ENCODE assay signal across 23 cellular contexts in genomic region chr4:53527930-53528329, GRCh38.
DNase-seq lines count a peak whose midpoint lies in the region; ATAC-seq, FAIRE-seq and TF ChIP-seq lines count a peak whose summit lies in the region.
"Had no signal": no experiment of that assay in that cellular context is flagged by ENCODE, and none has a peak within 500 bp of the region (broad histone marks: within the 10 kb centered on the region; RNA-seq: fewer than 3 reads in every experiment).

No MANE protein-coding gene starts in this region.

- H3K4me2 ChIP-seq in HepG2 (ENCODE audit: low read depth, low read length) (no peak overlapping the region), IMR-90 (ENCODE audit: low read depth, low read length) (no peak overlapping the region), trophoblast cell (ENCODE audit: low read length) (no peak overlapping the region)
- H3K4me2 ChIP-seq: BLaER1 treated with 17β-estradiol and CSF1 and Interleukin-3, amounts not matched to agents 10 nM and 100 nM had no signal

- intact Hi-C loops in HepG2 (cut with micrococcal nuclease; ENCODE audit: unreplicated experiment) (no loop called here), right lobe of liver (cut with DNase I) (no loop called here), IMR-90 (cut with micrococcal nuclease) (no loop called here)

- H3K4me3 Mint-ChIP-seq in progenitor cell of endocrine pancreas (ENCODE audit: low read depth): no peak overlapping the region
- no peak overlapping the region for H3K4me3 Mint-ChIP-seq in activated T-cell treated with anti-CD3 and anti-CD28 coated beads, Interleukin-2, amount 50 U/mL, for 24 hours
- H3K4me3 Mint-ChIP-seq: B cell; CD4-positive, alpha-beta T cell; CD8-positive, alpha-beta T cell had no signal

- H3K4me1 Mint-ChIP-seq in progenitor cell of endocrine pancreas (ENCODE audit: low read depth): peaks cover 13% of the 10 kb centered on the region
- no peaks in the 10 kb centered on the region for H3K4me1 Mint-ChIP-seq in activated T-cell treated with anti-CD3 and anti-CD28 coated beads, Interleukin-2, amount 50 U/mL, for 24 hours (ENCODE audit: low read depth)
- H3K4me1 Mint-ChIP-seq: B cell had no signal

- H3K4ac ChIP-seq in IMR-90 (ENCODE audit: low read depth, low read length) (no peak overlapping the region), trophoblast cell (ENCODE audit: low read depth, low read length) (no peak overlapping the region)

- H3K9ac ChIP-seq in HepG2 (ENCODE audit: insufficient read depth, low read depth, low read length): no peak overlapping the region
- H3K9ac ChIP-seq in IMR-90 (ENCODE audit: low read depth, low read length): no peak overlapping the region
- H3K9ac ChIP-seq in trophoblast cell (ENCODE audit: low read length): no peak overlapping the region
- H3K9ac ChIP-seq: BLaER1 treated with 17β-estradiol and CSF1 and Interleukin-3, amounts not matched to agents 10 nM and 100 nM had no signal

- H3K9me1 ChIP-seq in IMR-90 (ENCODE audit: insufficient read depth, low read length): peaks cover 10% of the 10 kb centered on the region

- H3K27ac ChIP-seq in HepG2 (ENCODE audit: extremely low read length, insufficient read depth, low read length): no peak overlapping the region
- H3K27ac ChIP-seq in right lobe of liver: no peak overlapping the region
- H3K27ac ChIP-seq in IMR-90 (ENCODE audit: insufficient read depth, low read length): no peak overlapping the region
- H3K27ac ChIP-seq in trophoblast cell (ENCODE audit: low read depth, low read length): peak overlapping the region; percentile 76
- H3K27ac ChIP-seq: 22Rv1; BLaER1 treated with 17β-estradiol and CSF1 and Interleukin-3, amounts not matched to agents 10 nM and 100 nM; C4-2B had no signal

- no peak overlapping the region for H2AK9ac ChIP-seq in IMR-90 (replicated peaks; ENCODE audit: low read depth, low read length, poor library complexity)

- H3K18ac ChIP-seq in IMR-90 (ENCODE audit: low read depth, low read length) (no peak overlapping the region), trophoblast cell (ENCODE audit: low read length) (no peak overlapping the region)

- no peak for TF ChIP-seq CTCF in HepG2 (CRISPR knock-in tag; IDR thresholded peaks at IDR 0.05)
- TF ChIP-seq CTCF in right lobe of liver (IDR thresholded peaks at IDR 0.05): no peak
- no peak for TF ChIP-seq CTCF in IMR-90 (conservative IDR thresholded peaks at IDR 0.05; ENCODE audit: low read depth, low read length)
- no peak for TF ChIP-seq CTCF in progenitor cell of endocrine pancreas (IDR thresholded peaks at IDR 0.05; ENCODE audit: unreplicated experiment)

- WGBS in HepG2 (ENCODE audit: low lambda C conversion rate): 58% methylated on average over 4 of the region's 4 CpGs
- 54% methylated on average over 4 of the region's 4 CpGs for WGBS in right lobe of liver (ENCODE audit: insufficient coverage, low coverage, low lambda C conversion rate, missing lambda C conversion rate)
- WGBS in IMR-90 (ENCODE audit: extremely low coverage in 2 of 2, insufficient read length in 1 of 2), 2 experiments: 100% methylated on average over 2 of the region's 4 CpGs; no CpG with 5 or more reads in 1 of the 2 experiments
- WGBS in trophoblast cell (ENCODE audit: extremely low coverage, insufficient coverage, insufficient read length): no CpG with 5 or more reads among the region's 4 CpGs

- H4K12ac ChIP-seq in trophoblast cell (ENCODE audit: low read depth, low read length): no peak overlapping the region

- H3K4me1 ChIP-seq in HepG2 (ENCODE audit: insufficient read depth, low read length): no peaks in the 10 kb centered on the region
- H3K4me1 ChIP-seq in right lobe of liver: no peaks in the 10 kb centered on the region
- peaks cover 17% of the 10 kb centered on the region for H3K4me1 ChIP-seq in IMR-90 (ENCODE audit: control insufficient read depth, insufficient read depth, low read length)
- H3K4me1 ChIP-seq in trophoblast cell (ENCODE audit: control insufficient read depth in 1 of 2, insufficient read depth in 2 of 2, low read length in 2 of 2): peaks cover 14 to 28% of the 10 kb centered on the region in 2 experiments
- H3K4me1 ChIP-seq: BLaER1 treated with 17β-estradiol and CSF1 and Interleukin-3, amounts not matched to agents 10 nM and 100 nM had no signal

- ATAC-seq in HepG2 (no peak), right lobe of liver (no peak), IMR-90 (ENCODE audit: low read depth) (no peak), left lobe of liver (peak; percentile 38)
- ATAC-seq: CD8-positive, alpha-beta T cell had no signal

- H2BK120ac ChIP-seq in IMR-90 (ENCODE audit: low read depth, low read length): no peak overlapping the region
- H2BK120ac ChIP-seq in trophoblast cell (ENCODE audit: insufficient read depth, low read length, poor library complexity): no peak overlapping the region

- H3K36me3 ChIP-seq in HepG2 (replicated peaks in 1 of 2; ENCODE audit: control insufficient read depth in 1 of 2, insufficient read depth in 2 of 2, low read length in 2 of 2): no peaks in the 10 kb centered on the region
- no peaks in the 10 kb centered on the region for H3K36me3 ChIP-seq in right lobe of liver
- no peaks in the 10 kb centered on the region for H3K36me3 ChIP-seq in IMR-90 (ENCODE audit: control insufficient read depth, insufficient read depth, low read length)
- H3K36me3 ChIP-seq in trophoblast cell (ENCODE audit: control insufficient read depth in 1 of 2, insufficient read depth in 2 of 2, low read length in 2 of 2): no peaks in the 10 kb centered on the region
- H3K36me3 ChIP-seq: BLaER1 treated with 17β-estradiol and CSF1 and Interleukin-3, amounts not matched to agents 10 nM and 100 nM had no signal

- H4K20me1 ChIP-seq in HepG2 (ENCODE audit: insufficient read depth, low read length) (no peaks in the 10 kb centered on the region), IMR-90 (ENCODE audit: insufficient read depth, low read length) (no peaks in the 10 kb centered on the region)
- H4K20me1 ChIP-seq: BLaER1 treated with 17β-estradiol and CSF1 and Interleukin-3, amounts not matched to agents 10 nM and 100 nM had no signal

- TF ChIP-seq POLR2A in HepG2 (IDR thresholded peaks at IDR 0.05; ENCODE audit: insufficient read depth in 1 of 2, low read depth in 2 of 2, low read length in 2 of 2) (no peak), right lobe of liver (IDR thresholded peaks at IDR 0.05) (no peak), IMR-90 (IDR thresholded peaks at IDR 0.05; ENCODE audit: low read depth, low read length) (no peak)

- H3K4me3 ChIP-seq in HepG2 (replicated peaks in 1 of 3; ENCODE audit: insufficient read depth in 1 of 3, low read depth in 2 of 3, low read length in 3 of 3) (no peak overlapping the region), right lobe of liver (no peak overlapping the region), IMR-90 (ENCODE audit: insufficient read depth, low read depth, low read length) (no peak overlapping the region), trophoblast cell (ENCODE audit: low read depth, low read length) (no peak overlapping the region)
- H3K4me3 ChIP-seq: BLaER1 treated with 17β-estradiol and CSF1 and Interleukin-3, amounts not matched to agents 10 nM and 100 nM had no signal

- no peaks in the 10 kb centered on the region for H3K79me1 ChIP-seq in IMR-90 (ENCODE audit: low read depth in 1 of 2, low read length in 2 of 2)
- peaks cover 9% of the 10 kb centered on the region for H3K79me1 ChIP-seq in trophoblast cell (ENCODE audit: low read length)

- H3K79me2 ChIP-seq in HepG2 (ENCODE audit: insufficient read depth, low read length) (no peaks in the 10 kb centered on the region), trophoblast cell (ENCODE audit: control insufficient read depth, insufficient read depth, low read length, poor library complexity) (peaks cover 3% of the 10 kb centered on the region)

- no peak for DNase-seq in HepG2 (ENCODE audit: low spot score)
- no peak for DNase-seq in right lobe of liver
- no peak for DNase-seq in IMR-90
- no peak for DNase-seq in left lobe of liver (ENCODE audit: low spot score)
- DNase-seq in trophoblast cell: peak in 1 of 2 donors; percentile 23
- DNase-seq in progenitor cell of endocrine pancreas (ENCODE audit: low spot score, unreplicated experiment): no peak
- no peak for DNase-seq in HuH-7.5 (ENCODE audit: low spot score)
- DNase-seq in activated T-cell treated with anti-CD3 and anti-CD28 coated beads, Interleukin-2, amount 50 U/mL, for 24 hours: no peak
- DNase-seq: ACHN; Calu3; CD4-positive, alpha-beta T cell; CD8-positive, alpha-beta T cell; DMS79 treated with DMSO at 0.1 percent for 48 hours; GF-D8 had no signal

- dilution Hi-C loops in IMR-90 (cut with HindIII; ENCODE audit: low sequenced_read_pairs, unreplicated experiment): no loop called here

- H2AFZ ChIP-seq in HepG2 (ENCODE audit: low read length) (no peak overlapping the region), IMR-90 (replicated peaks; ENCODE audit: low read length, poor library complexity) (no peak overlapping the region), trophoblast cell (ENCODE audit: insufficient read depth, low read length, poor library complexity) (no peak overlapping the region)

- CTCF ChIA-PET in HepG2 (lab: Yijun Ruan, JAX; ENCODE audit: low intra/inter-chr PET ratio, low total read pairs): no interaction called here
- CTCF ChIA-PET in IMR-90 (lab: Yijun Ruan, JAX): interaction anchor here (0.6 kb wide), 1 partner anchor 110 kb away, joined by 3 read pairs; no protein-coding TSS in a partner anchor

- no peak overlapping the region for H3K27ac Mint-ChIP-seq in progenitor cell of endocrine pancreas
- no peak overlapping the region for H3K27ac Mint-ChIP-seq in activated T-cell treated with anti-CD3 and anti-CD28 coated beads, Interleukin-2, amount 50 U/mL, for 24 hours
- H3K27ac Mint-ChIP-seq: B cell; CD4-positive, alpha-beta T cell; CD8-positive, alpha-beta T cell had no signal

- in situ Hi-C loops in HepG2 (cut with HindIII; ENCODE audit: extremely low pct_ligation_motif_present, low pct_unique_long_range_greater_than_20kb) (no loop called here), IMR-90 (cut with MboI; ENCODE audit: low sequenced_read_pairs) (no loop called here)

- H2BK5ac ChIP-seq in IMR-90 (ENCODE audit: low read depth, low read length, poor library complexity, severe bottlenecking) (no peak overlapping the region), trophoblast cell (ENCODE audit: low read depth, low read length, poor library complexity) (no peak overlapping the region)

- no peak overlapping the region for H2BK20ac ChIP-seq in IMR-90 (ENCODE audit: low read depth, low read length)

- POLR2A ChIA-PET in HepG2 (lab: Yijun Ruan, JAX): no interaction called here
- POLR2A ChIA-PET in IMR-90 (lab: Charles Lee; ENCODE audit: unreplicated experiment): interaction anchor here (0.6 kb wide), 1 partner anchor 9 kb away, joined by 4 read pairs; no protein-coding TSS in a partner anchor

- TF ChIP-seq EP300 in HepG2 (IDR thresholded peaks at IDR 0.05; ENCODE audit: low read depth in 2 of 2, low read length in 2 of 2) (no peak), HepG2 (CRISPR knock-in tag; IDR thresholded peaks at IDR 0.05; ENCODE audit: borderline replicate concordance) (no peak)

- H2AK5ac ChIP-seq in IMR-90 (ENCODE audit: low read depth, low read length) (no peak overlapping the region), trophoblast cell (ENCODE audit: low read length) (no peak overlapping the region)

- H3K23ac ChIP-seq in IMR-90 (ENCODE audit: low read depth, low read length) (no peak overlapping the region), trophoblast cell (ENCODE audit: low read length) (no peak overlapping the region)

- H2BK12ac ChIP-seq in trophoblast cell (ENCODE audit: low read length): no peak overlapping the region

- H3K14ac ChIP-seq in IMR-90 (replicated peaks; ENCODE audit: low read depth, low read length) (no peak overlapping the region), trophoblast cell (ENCODE audit: low read length) (no peak overlapping the region)

- no peaks in the 10 kb centered on the region for H3K9me3 Mint-ChIP-seq in progenitor cell of endocrine pancreas (ENCODE audit: low read depth)
- no peaks in the 10 kb centered on the region for H3K9me3 Mint-ChIP-seq in activated T-cell treated with anti-CD3 and anti-CD28 coated beads, Interleukin-2, amount 50 U/mL, for 24 hours
- H3K9me3 Mint-ChIP-seq: CD4-positive, alpha-beta T cell; CD8-positive, alpha-beta T cell had no signal

- no peak for TF ChIP-seq RAD21 in HepG2 (CRISPR knock-in tag; IDR thresholded peaks at IDR 0.05)
- no peak for TF ChIP-seq RAD21 in IMR-90 (IDR thresholded peaks at IDR 0.05; ENCODE audit: low read length)

- H2BK15ac ChIP-seq in IMR-90 (ENCODE audit: low read depth, low read length): no peak overlapping the region

- no peaks in the 10 kb centered on the region for H3K27me3 Mint-ChIP-seq in progenitor cell of endocrine pancreas
- H3K27me3 Mint-ChIP-seq in activated T-cell treated with anti-CD3 and anti-CD28 coated beads, Interleukin-2, amount 50 U/mL, for 24 hours: peaks cover 46% of the 10 kb centered on the region

- no TSS peak for BruUV-seq in HepG2 (replicated peaks; lab: Mats Ljungman, UMichigan)
- no TSS peak for BruUV-seq in IMR-90 (replicated peaks; lab: Mats Ljungman, UMichigan)

- no peak overlapping the region for H3K56ac ChIP-seq in IMR-90 (ENCODE audit: extremely low read depth, insufficient read depth, low read length)

- H3K9me3 ChIP-seq in HepG2 (ENCODE audit: low read length) (no peaks in the 10 kb centered on the region), right lobe of liver (no peaks in the 10 kb centered on the region), IMR-90 (ENCODE audit: control insufficient read depth, insufficient read depth, low read length) (no peaks in the 10 kb centered on the region), trophoblast cell (ENCODE audit: insufficient read depth, low read depth, low read length) (no peaks in the 10 kb centered on the region)
- H3K9me3 ChIP-seq: BLaER1 treated with 17β-estradiol and CSF1 and Interleukin-3, amounts not matched to agents 10 nM and 100 nM; Caco-2 had no signal

- FAIRE-seq in HepG2 (lab: Jason Lieb, UNC): no peak
- FAIRE-seq: D721Med, G401.6, GM12891, GM19239 had no signal

- H3K27me3 ChIP-seq in HepG2 (ENCODE audit: control insufficient read depth in 1 of 2, insufficient read depth in 2 of 2, low read length in 2 of 2) (no peaks in the 10 kb centered on the region), right lobe of liver (no peaks in the 10 kb centered on the region), IMR-90 (ENCODE audit: control insufficient read depth, insufficient read depth, low read length) (no peaks in the 10 kb centered on the region), trophoblast cell (ENCODE audit: insufficient read depth, low read length) (no peaks in the 10 kb centered on the region)
- H3K27me3 ChIP-seq: BLaER1 treated with 17β-estradiol and CSF1 and Interleukin-3, amounts not matched to agents 10 nM and 100 nM had no signal

- H4K8ac ChIP-seq in IMR-90 (ENCODE audit: low read depth in 2 of 2, low read length in 2 of 2) (no peak overlapping the region), trophoblast cell (ENCODE audit: low read depth, low read length) (no peak overlapping the region)

- H3K36me3 Mint-ChIP-seq in progenitor cell of endocrine pancreas (ENCODE audit: insufficient read depth): no peaks in the 10 kb centered on the region
- no peaks in the 10 kb centered on the region for H3K36me3 Mint-ChIP-seq in activated T-cell treated with anti-CD3 and anti-CD28 coated beads, Interleukin-2, amount 50 U/mL, for 24 hours (ENCODE audit: low read depth)
- H3K36me3 Mint-ChIP-seq: CD8-positive, alpha-beta T cell had no signal

- no peak overlapping the region for H4K91ac ChIP-seq in IMR-90 (ENCODE audit: insufficient read depth, low read depth, low read length)
- no peak overlapping the region for H4K91ac ChIP-seq in trophoblast cell (ENCODE audit: low read depth, low read length)

- no peak overlapping the region for H4K5ac ChIP-seq in IMR-90 (ENCODE audit: low read depth, low read length)
